In the genomic region with DNA sequence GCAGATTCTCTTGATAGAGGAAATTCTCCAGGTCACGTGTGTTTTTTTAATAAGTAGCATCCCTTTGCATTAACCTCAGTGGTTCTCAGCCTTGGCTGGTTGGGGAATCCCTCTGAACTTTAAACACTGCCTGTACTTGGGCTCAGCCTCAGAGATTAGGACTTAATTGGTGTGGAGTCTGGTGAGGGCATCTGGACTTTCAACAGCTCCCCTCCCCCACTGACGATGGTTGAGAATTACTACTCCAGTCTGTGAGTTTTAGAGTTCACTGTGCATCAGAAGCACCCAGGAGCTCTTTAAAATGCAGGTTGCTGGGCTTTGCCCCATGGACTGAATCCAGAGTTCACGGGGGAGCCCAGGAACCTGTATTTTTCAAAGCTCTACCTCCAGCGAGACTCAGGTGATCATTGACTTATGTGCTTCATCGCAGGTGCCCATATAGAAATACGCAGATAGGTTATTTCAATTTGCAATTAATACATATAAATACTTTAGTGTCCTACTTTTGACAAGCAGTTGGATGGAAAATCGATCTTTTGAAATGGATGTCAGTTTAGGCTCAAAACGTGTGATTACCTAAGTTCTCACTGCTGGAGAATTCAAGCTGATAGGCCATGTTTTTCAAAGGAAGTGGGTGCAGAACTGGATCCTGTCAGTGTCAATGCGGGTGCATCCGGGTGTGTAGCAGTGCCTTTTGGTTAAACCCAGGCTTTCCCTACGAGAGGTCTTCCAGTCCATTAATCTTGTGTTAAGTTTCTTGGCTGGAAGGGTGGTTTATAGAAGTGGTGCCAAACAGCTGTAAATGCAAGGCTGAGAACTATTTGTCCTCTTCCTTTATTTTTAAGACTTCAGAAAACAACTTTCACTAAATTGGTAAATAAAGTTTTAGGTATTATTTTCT, we compare ENCODE assay signal across 12 cellular contexts.
DNase-seq lines count a peak whose midpoint lies in the region; FAIRE-seq and TF ChIP-seq lines count a peak whose summit lies in the region.
"Had no signal": no experiment of that assay in that cellular context is flagged by ENCODE, and none has a peak within 500 bp of the region (broad histone marks: within the 10 kb centered on the region; RNA-seq: fewer than 3 reads in every experiment).

No MANE protein-coding gene starts in this region.

- TF ChIP-seq CTCF in C4-2B (conservative IDR thresholded peaks at IDR 0.05) (no peak), fibroblast of pulmonary artery (IDR thresholded peaks at IDR 0.05; ENCODE audit: low read length, missing control alignments) (no peak), nephron (IDR thresholded peaks at IDR 0.05; ENCODE audit: unreplicated experiment in 3 of 3) (no peak), esophagus squamous epithelium (IDR thresholded peaks at IDR 0.05) (no peak), dorsolateral prefrontal cortex (IDR thresholded peaks at IDR 0.05 in 54 of 56, conservative IDR thresholded peaks at IDR 0.05 in 2 of 56; ENCODE audit: low read depth in 1 of 56, partially characterized antibody in 56 of 56) (no peak)

- no peaks in the 10 kb centered on the region for H3K27me3 ChIP-seq in esophagus squamous epithelium
- peaks cover 0 to 6% (median 0%) of the 10 kb centered on the region in 45 donors for H3K27me3 ChIP-seq in dorsolateral prefrontal cortex
- H3K27me3 ChIP-seq: BLaER1 treated with 17β-estradiol and CSF1 and Interleukin-3, amounts not matched to agents 10 nM and 100 nM had no signal

- no peaks in the 10 kb centered on the region for H3K36me3 ChIP-seq in esophagus squamous epithelium

- H3K27ac ChIP-seq in C4-2B, result peak overlapping the region; percentile 35; the same call in 1 of the 2 replicates
- peak overlapping the region in 1 of 4 donors; percentile 16 for H3K27ac ChIP-seq in esophagus squamous epithelium
- peak overlapping the region in 9 of 59 donors; percentile 5 to 74 (median 42) for H3K27ac ChIP-seq in dorsolateral prefrontal cortex
- H3K27ac ChIP-seq: BLaER1 treated with 17β-estradiol and CSF1 and Interleukin-3, amounts not matched to agents 10 nM and 100 nM had no signal

- intact Hi-C loops in esophagus squamous epithelium (cut with DNase I), result no loop called here
- intact Hi-C loops in dorsolateral prefrontal cortex (cut with DNase I), result no loop called here

- 50 to 55% methylated on average over 11 of the region's 11 CpGs for WGBS in esophagus squamous epithelium, 2 donors

- DNase-seq in NCI-H524 (lab: John Stamatoyannopoulos, UW), result peak; percentile 59 to 73
- DNase-seq in fibroblast of pulmonary artery (ENCODE audit: low read depth), result peak; percentile 61
- no peak for DNase-seq in NCI-H146 treated with DMSO at 0.1 percent for 48 hours (lab: John Stamatoyannopoulos, UW; ENCODE audit: unreplicated experiment)
- no peak for DNase-seq in esophagus squamous epithelium (lab: John Stamatoyannopoulos, UW)
- DNase-seq in HTR-8/SVneo (ENCODE audit: insufficient read length, low spot score), result no peak
- no peak for DNase-seq in dorsolateral prefrontal cortex
- DNase-seq: activated gamma-delta T cell treated with Interleukin-2 at 50 U/mL for 16 hours; OCI-M1; stimulated activated naive B cell treated with anti-CD40 and anti-IgM and Interleukin-4, amounts not matched to agents 10 μg/mL and 1 μg/mL and 100 μg/mL, for 72 hours had no signal

- H3K4me3 Mint-ChIP-seq in nephron, result peak overlapping the region in 1 of 3 experiments; percentile 31
- H3K4me3 Mint-ChIP-seq: stimulated activated naive B cell treated with anti-CD40 and anti-IgM and Interleukin-4, amounts not matched to agents 10 μg/mL and 1 μg/mL and 100 μg/mL, for 72 hours had no signal

- H3K9me3 ChIP-seq in esophagus squamous epithelium, result no peaks in the 10 kb centered on the region
- H3K9me3 ChIP-seq: BLaER1 treated with 17β-estradiol and CSF1 and Interleukin-3, amounts not matched to agents 10 nM and 100 nM had no signal

- H3K36me3 Mint-ChIP-seq in nephron (ENCODE audit: low read depth), result peaks cover 6% of the 10 kb centered on the region
- H3K36me3 Mint-ChIP-seq: stimulated activated naive B cell treated with anti-CD40 and anti-IgM and Interleukin-4, amounts not matched to agents 10 μg/mL and 1 μg/mL and 100 μg/mL, for 72 hours had no signal

- peaks cover 0 to 57% (median 9%) of the 10 kb centered on the region in 3 donors for H3K4me1 ChIP-seq in esophagus squamous epithelium

- no peaks in the 10 kb centered on the region for H3K27me3 Mint-ChIP-seq in nephron (ENCODE audit: low read depth)

- FAIRE-seq in HTR-8/SVneo (lab: Jason Lieb, UNC), result no peak

- H3K9me3 Mint-ChIP-seq in nephron, result no peaks in the 10 kb centered on the region
- H3K9me3 Mint-ChIP-seq: stimulated activated naive B cell treated with anti-CD40 and anti-IgM and Interleukin-4, amounts not matched to agents 10 μg/mL and 1 μg/mL and 100 μg/mL, for 72 hours had no signal

- TF ChIP-seq POLR2A in esophagus squamous epithelium (IDR thresholded peaks at IDR 0.05), result no peak

- peak overlapping the region; percentile 93 to 97 (median 96) for H3K27ac Mint-ChIP-seq in nephron
- H3K27ac Mint-ChIP-seq: stimulated activated naive B cell treated with anti-CD40 and anti-IgM and Interleukin-4, amounts not matched to agents 10 μg/mL and 1 μg/mL and 100 μg/mL, for 72 hours had no signal

- H3K4me1 Mint-ChIP-seq in nephron, result peaks cover 83% of the 10 kb centered on the region

- H3K4me3 ChIP-seq in fibroblast of pulmonary artery (replicated peaks; ENCODE audit: low read depth, low read length), result no peak overlapping the region
- no peak overlapping the region for H3K4me3 ChIP-seq in esophagus squamous epithelium
- no peak overlapping the region for H3K4me3 ChIP-seq in dorsolateral prefrontal cortex
- H3K4me3 ChIP-seq: BLaER1 treated with 17β-estradiol and CSF1 and Interleukin-3, amounts not matched to agents 10 nM and 100 nM had no signal

Comparison
In these comparisons a context has a peak if more than half of its experiments do, and no peak if none do; other contexts are left out.
1. DNase-seq: peak in NCI-H524 (2 of 2) and fibroblast of pulmonary artery (single experiment); none in NCI-H146 treated with DMSO at 0.1 percent for 48 hours (single experiment), esophagus squamous epithelium (single experiment), HTR-8/SVneo (single experiment) and dorsolateral prefrontal cortex (0 of 10).